In the genomic region with DNA sequence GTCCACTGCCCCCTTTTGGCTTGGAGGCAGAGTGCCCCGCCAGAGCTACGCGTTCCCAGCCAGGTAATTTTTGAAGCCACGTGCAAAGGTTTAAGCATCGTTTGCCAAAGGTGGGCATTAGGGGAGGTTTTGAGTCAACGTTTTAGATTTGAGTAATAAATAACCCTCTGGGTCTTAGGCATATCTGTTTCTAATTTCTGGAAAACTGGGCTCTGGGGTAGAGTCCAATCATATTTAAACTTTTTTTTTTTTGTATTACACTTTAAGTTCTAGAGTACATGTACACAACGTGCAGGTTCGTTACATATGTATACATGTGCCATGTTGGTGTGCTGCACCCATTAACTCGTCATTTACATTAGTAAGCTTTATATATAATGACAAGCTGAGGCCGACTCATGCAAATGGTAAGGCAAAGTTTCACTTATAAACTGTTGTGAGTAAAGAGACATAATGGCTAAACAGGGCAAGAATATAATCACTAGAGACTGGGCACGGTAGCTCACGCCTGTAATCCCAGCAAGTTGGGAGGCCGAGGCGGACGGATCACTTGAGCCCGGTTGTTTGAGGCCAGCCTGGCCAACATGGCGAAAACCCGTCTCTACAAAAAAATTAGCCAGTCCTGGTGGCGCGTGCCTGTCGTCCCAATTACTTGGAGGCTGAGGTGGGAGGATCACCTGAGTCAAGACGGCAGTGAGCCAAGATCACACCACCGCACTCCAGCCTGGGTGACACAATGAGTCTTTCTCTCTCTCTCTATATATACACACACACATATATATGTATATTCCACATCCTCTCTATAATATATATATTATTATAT, we compare ENCODE assay signal across 8 cellular contexts. TPM values are rescaled to one million over a fixed set of nuclear protein-coding genes. Genes with fewer than 3 reads are reported as not detected.
DNase-seq lines count a peak whose midpoint lies in the region; ATAC-seq, FAIRE-seq and TF ChIP-seq lines count a peak whose summit lies in the region.

No MANE protein-coding gene starts in this region.

- no peaks in the 10 kb centered on the region for H3K27me3 Mint-ChIP-seq in activated naive CD4-positive, alpha-beta T cell treated with anti-CD3 and anti-CD28 coated beads, Interleukin-2, amount 50 U/mL, for 24 hours

- no peak overlapping the region for H2AFZ ChIP-seq in HepG2 (ENCODE audit: low read length)

- H3K79me2 ChIP-seq in HepG2 (ENCODE audit: insufficient read depth, low read length) = peaks cover 33% of the 10 kb centered on the region

- peak; percentile 35; the same call in 1 of the 2 replicates for TF ChIP-seq RAD21 in HepG2 (CRISPR knock-in tag; IDR thresholded peaks at IDR 0.05)

- H4K20me1 ChIP-seq in HepG2 (ENCODE audit: insufficient read depth, low read length) = no peaks in the 10 kb centered on the region

- H3K36me3 Mint-ChIP-seq in activated naive CD4-positive, alpha-beta T cell treated with anti-CD3 and anti-CD28 coated beads, Interleukin-2, amount 50 U/mL, for 24 hours = no peaks in the 10 kb centered on the region

- H3K4me2 ChIP-seq in HepG2 (ENCODE audit: low read depth, low read length) = peak overlapping the region; percentile 76

- BruUV-seq in HepG2 (replicated peaks; lab: Mats Ljungman, UMichigan) = no TSS peak

- no peak for ATAC-seq in HepG2

- H3K9me3 ChIP-seq in HepG2 (ENCODE audit: low read length) = no peaks in the 10 kb centered on the region
- H3K9me3 ChIP-seq in transverse colon = no peaks in the 10 kb centered on the region
- H3K9me3 ChIP-seq in thyroid gland = no peaks in the 10 kb centered on the region

- peak; percentile 92 for DNase-seq in activated naive CD4-positive, alpha-beta T cell treated with Interleukin-2 at 50 U/mL for 16 hours
- no peak for DNase-seq in activated naive CD4-positive, alpha-beta T cell (lab: John Stamatoyannopoulos, UW)
- DNase-seq in HepG2 (ENCODE audit: low spot score) (no peak), transverse colon (no peak), thyroid gland (no peak), H4 (ENCODE audit: low spot score) (no peak), NCI-H510A treated with DMSO at 0.1 percent for 48 hours (lab: John Stamatoyannopoulos, UW) (no peak)

- in situ Hi-C loops in HepG2 (cut with HindIII; ENCODE audit: extremely low pct_ligation_motif_present, low pct_unique_long_range_greater_than_20kb) = no loop called here
- in situ Hi-C loops in transverse colon (cut with MboI; ENCODE audit: low pct_ligation_motif_present in 1 of 4, low pct_unique_long_range_greater_than_20kb in 1 of 4, low sequenced_read_pairs in 3 of 4) = no loop called here

- H3K9ac ChIP-seq in HepG2 (ENCODE audit: insufficient read depth, low read depth, low read length) = no peak overlapping the region

- no peaks in the 10 kb centered on the region for H3K9me3 Mint-ChIP-seq in activated naive CD4-positive, alpha-beta T cell treated with anti-CD3 and anti-CD28 coated beads, Interleukin-2, amount 50 U/mL, for 24 hours

- no peak for TF ChIP-seq EP300 in HepG2 (IDR thresholded peaks at IDR 0.05; ENCODE audit: low read depth in 2 of 2, low read length in 2 of 2)
- TF ChIP-seq EP300 in HepG2 (CRISPR knock-in tag; IDR thresholded peaks at IDR 0.05; ENCODE audit: borderline replicate concordance) = no peak
- no peak for TF ChIP-seq EP300 in transverse colon (IDR thresholded peaks at IDR 0.05; ENCODE audit: low read depth)

- peak overlapping the region; percentile 95 for H3K4me3 Mint-ChIP-seq in activated naive CD4-positive, alpha-beta T cell treated with anti-CD3 and anti-CD28 coated beads, Interleukin-2, amount 50 U/mL, for 24 hours

- 72% methylated on average over 20 of the region's 23 CpGs for WGBS in HepG2 (ENCODE audit: low lambda C conversion rate)
- 36 to 61% methylated on average over 4 to 23 of the region's 23 CpGs for WGBS in transverse colon (ENCODE audit: low coverage in 1 of 2), 2 donors
- WGBS in thyroid gland, 2 donors = 59% methylated on average over 23 of the region's 23 CpGs

- FAIRE-seq in HepG2 (lab: Jason Lieb, UNC) = no peak

- H3K4me1 ChIP-seq in HepG2 (ENCODE audit: insufficient read depth, low read length) (peaks cover 42% of the 10 kb centered on the region), transverse colon (peaks cover 6 to 13% (median 9%) of the 10 kb centered on the region in 4 donors), thyroid gland (peaks cover 8 to 21% of the 10 kb centered on the region in 2 donors)

- H3K27me3 ChIP-seq in HepG2 (ENCODE audit: control insufficient read depth in 1 of 2, insufficient read depth in 2 of 2, low read length in 2 of 2) (no peaks in the 10 kb centered on the region; a peak in 1 of 5 replicates), transverse colon (no peaks in the 10 kb centered on the region), thyroid gland (no peaks in the 10 kb centered on the region)

- 0 out of 4 replicates have a peak, but pooled peaks of 1 of the 2 experiments have one; percentile 0 for TF ChIP-seq POLR2A in HepG2 (IDR thresholded peaks at IDR 0.05; ENCODE audit: insufficient read depth in 1 of 2, low read depth in 2 of 2, low read length in 2 of 2)
- no peak for TF ChIP-seq POLR2A in transverse colon (IDR thresholded peaks at IDR 0.05)
- TF ChIP-seq POLR2A in thyroid gland (IDR thresholded peaks at IDR 0.05) = no peak

- H3K27ac ChIP-seq in HepG2 (ENCODE audit: extremely low read length, insufficient read depth, low read length) (no peak overlapping the region), transverse colon (peak overlapping the region; percentile 92 to 96 (median 94)), thyroid gland (peak overlapping the region in 1 of 3 donors; percentile 83)

- CTCF ChIA-PET in HepG2 (lab: Yijun Ruan, JAX; ENCODE audit: low intra/inter-chr PET ratio, low total read pairs) = no interaction called here

- POLR2A ChIA-PET in HepG2 (lab: Yijun Ruan, JAX) = interaction anchor here (0.9 to 2.3 kb wide), 10 partner anchors 8 to 400 kb away, joined by 3 to 19 read pairs (median 5); partner anchors contain the start of genes FGD6, METAP2, NDUFA12 and VEZT

- peak overlapping the region in 1 of 3 experiments; percentile 95; a peak in 2 of 6 replicates for H3K4me3 ChIP-seq in HepG2 (replicated peaks in 1 of 3; ENCODE audit: insufficient read depth in 1 of 3, low read depth in 2 of 3, low read length in 3 of 3)
- H3K4me3 ChIP-seq in transverse colon = peak overlapping the region in 3 of 4 donors; percentile 92 to 100 (median 94)
- H3K4me3 ChIP-seq in thyroid gland (replicated peaks in 1 of 3) = peak overlapping the region in 1 of 3 donors; percentile 89

- peaks cover 24% of the 10 kb centered on the region for H3K4me1 Mint-ChIP-seq in activated naive CD4-positive, alpha-beta T cell treated with anti-CD3 and anti-CD28 coated beads, Interleukin-2, amount 50 U/mL, for 24 hours

- peaks cover 0 to 3% of the 10 kb centered on the region in 2 experiments; a peak in 2 of 5 replicates for H3K36me3 ChIP-seq in HepG2 (replicated peaks in 1 of 2; ENCODE audit: control insufficient read depth in 1 of 2, insufficient read depth in 2 of 2, low read length in 2 of 2)
- no peaks in the 10 kb centered on the region for H3K36me3 ChIP-seq in transverse colon
- no peaks in the 10 kb centered on the region for H3K36me3 ChIP-seq in thyroid gland

- TF ChIP-seq CTCF in HepG2 (CRISPR knock-in tag; IDR thresholded peaks at IDR 0.05) (no peak), transverse colon (IDR thresholded peaks at IDR 0.05) (peak; percentile 68 to 84 (median 78)), thyroid gland (IDR thresholded peaks at IDR 0.05) (peak in 3 of 6 experiments; percentile 64 to 88 (median 74))

- intact Hi-C loops in HepG2 (cut with micrococcal nuclease; ENCODE audit: unreplicated experiment) = loop anchor here (5.0 kb wide), 1 partner anchor 143 kb away; the partner anchor contains the start of genes FGD6 and VEZT
- intact Hi-C loops in transverse colon (cut with DNase I; ENCODE audit: low total_unique reads) = no loop called here
- intact Hi-C loops in thyroid gland (cut with DNase I) = no loop called here

- H3K27ac Mint-ChIP-seq in activated naive CD4-positive, alpha-beta T cell treated with anti-CD3 and anti-CD28 coated beads, Interleukin-2, amount 50 U/mL, for 24 hours = peak overlapping the region; percentile 95

TF ChIP-seq in HepG2, 621 proteins besides CTCF, POLR2A, EP300 and RAD21 (continues in another document):
- TF ChIP-seq CBX5 (CRISPR knock-in tag; IDR thresholded peaks at IDR 0.05; ENCODE audit: borderline replicate concordance) (0 out of 2 replicates have a peak, but pooled peaks have one; percentile 42), MLX (CRISPR knock-in tag; IDR thresholded peaks at IDR 0.05) (0 out of 2 replicates have a peak, but pooled peaks have one; percentile 17)

RNA-seq across cellular contexts. Expression of gene NR2C1, which starts 0.5 kb away (rescaled TPM):
- total RNA-seq in HepG2 (2016; rRNA removed; fragmentation: Illumina TruSeq; extraction: Trizol) = 22.4 and 38.0 TPM in 2 replicates
- 9.2 and 13.5 TPM in 2 replicates for total RNA-seq in HepG2 (2016; cell fraction: cytosol; rRNA removed; fragmentation: Illumina TruSeq; extraction: Trizol; ENCODE audit: low read depth)
- total RNA-seq in HepG2 (2016; cell fraction: insoluble cytoplasmic fraction; rRNA removed; fragmentation: Illumina TruSeq; extraction: Trizol) = 22.1 and 42.2 TPM in 2 replicates
- total RNA-seq in HepG2 (2016; cell fraction: membrane; rRNA removed; fragmentation: Illumina TruSeq; extraction: Trizol) = 16.3 and 20.0 TPM in 2 replicates
- total RNA-seq in HepG2 (2016; cell fraction: nucleus; rRNA removed; fragmentation: Illumina TruSeq; extraction: Trizol) = 76.0 and 92.9 TPM in 2 replicates
- 51.9 and 70.8 TPM in 2 replicates for polyA plus RNA-seq in HepG2 (2011; rRNA removed)
- 7.6 and 9.8 TPM in 2 replicates for polyA plus RNA-seq in HepG2 (2011; cell fraction: cytosol; rRNA removed)
- polyA plus RNA-seq in HepG2 (2011; cell fraction: nucleus; rRNA removed) = 162 and 180 TPM in 2 replicates
- 33.8 and 37.1 TPM in 2 replicates for polyA plus RNA-seq in HepG2 (2012)
- 4.2 and 5.3 TPM in 2 replicates for polyA plus RNA-seq in HepG2 (2016; cell fraction: cytosol; fragmentation: Illumina TruSeq; extraction: Trizol; ENCODE audit: low read depth)
- 23.4 and 31.6 TPM in 2 replicates for polyA plus RNA-seq in HepG2 (2016; cell fraction: insoluble cytoplasmic fraction; fragmentation: Illumina TruSeq; extraction: Trizol; ENCODE audit: low read depth)
- polyA plus RNA-seq in HepG2 (2016; cell fraction: membrane; fragmentation: Illumina TruSeq; extraction: Trizol; ENCODE audit: low read depth) = 9.1 and 10.3 TPM in 2 replicates
- 171 and 181 TPM in 2 replicates for polyA plus RNA-seq in HepG2 (2016; cell fraction: nucleus; fragmentation: Illumina TruSeq; extraction: Trizol; ENCODE audit: insufficient read depth, low read depth)
- 11.6 and 19.3 TPM in 2 replicates for polyA minus RNA-seq in HepG2 (2011; rRNA and poly(A)+ RNA removed; ENCODE audit: low replicate concordance)
- 8.0 and 12.1 TPM in 2 replicates for polyA minus RNA-seq in HepG2 (2011; cell fraction: cytosol; rRNA and poly(A)+ RNA removed)
- 93.5 and 96.8 TPM in 2 replicates for polyA minus RNA-seq in HepG2 (2011; cell fraction: nucleus; rRNA and poly(A)+ RNA removed)
- total RNA-seq in transverse colon = 100 to 1,000 TPM in 1 of 4 donors, 10 to 100 TPM in 3; 25.1 to 157 (median 46.0) TPM
- 100 to 1,000 TPM in 2 of 4 donors, 10 to 100 TPM in 2; 69.6 to 248 (median 103) TPM for total RNA-seq in thyroid gland
- 7.6 and 22.0 TPM in 2 replicates for total RNA-seq in H4 (2014; rRNA removed; shearing (Covaris generic))
